ENCODE assay signal across 8 cellular contexts in genomic region chr20:32820698-32821378, GRCh38. TPM values are rescaled to one million over a fixed set of nuclear protein-coding genes. Genes with fewer than 3 reads are reported as not detected.
DNase-seq lines count a peak whose midpoint lies in the region; ATAC-seq lines count a peak whose summit lies in the region.

No MANE protein-coding gene starts in this region.

- peaks cover 40% of the 10 kb centered on the region for H3K4me1 Mint-ChIP-seq in activated CD4-positive, alpha-beta T cell treated with anti-CD3 and anti-CD28 coated beads for 36 hours
- H3K4me1 Mint-ChIP-seq in activated T-helper 1 cell treated with anti-CD3 and anti-CD28 coated beads, Interleukin-12 subunit alpha, Interleukin-12 subunit beta, Interleukin-2, Interleukin-4 antibody, amounts not matched to agents 30 ng/mL and 10 ng/mL and 1 ng/mL, durations not matched to agents 14 hours and 24 hours and 36 hours (ENCODE audit: low read depth) = peaks cover 39% of the 10 kb centered on the region
- peaks cover 48% of the 10 kb centered on the region for H3K4me1 Mint-ChIP-seq in stimulated activated naive CD8-positive, alpha-beta T cell treated with anti-CD3 and anti-CD28 coated beads, Interleukin-15, amount 100 ng/mL, for 72 hours

- CTCF ChIA-PET in activated CD4-positive, alpha-beta T cell treated with anti-CD3 and anti-CD28 coated beads for 36 hours (lab: Charles Lee) = interaction anchor here (0.5 to 3.5 kb wide), 9 partner anchors 10 to 371 kb away, joined by 3 to 13 read pairs (median 4); no protein-coding TSS in a partner anchor

- intact Hi-C loops in activated CD4-positive, alpha-beta T cell treated with anti-CD3 and anti-CD28 coated beads for 36 hours (cut with DNase I, micrococcal nuclease) = loop anchor here in 1 of 2 experiments (1.0 to 2.0 kb wide), 5 partner anchors 18 to 284 kb away; partner anchors contain the start of genes COMMD7 and DNMT3B
- intact Hi-C loops in activated T-helper 1 cell treated with anti-CD3 and anti-CD28 coated beads, Interleukin-12 subunit alpha, Interleukin-12 subunit beta, Interleukin-2, Interleukin-4 antibody, amounts not matched to agents 30 ng/mL and 10 ng/mL and 1 ng/mL, durations not matched to agents 14 hours and 24 hours and 36 hours (cut with micrococcal nuclease) = loop anchor here (5.0 kb wide), 2 partner anchors 79 to 464 kb away; partner anchors contain the start of genes ASXL1 and COMMD7
- intact Hi-C loops in posterior vena cava (cut with DNase I) = no loop called here

- peak overlapping the region; percentile 92 for H3K27ac Mint-ChIP-seq in activated CD4-positive, alpha-beta T cell treated with anti-CD3 and anti-CD28 coated beads for 36 hours
- peak overlapping the region; percentile 94 for H3K27ac Mint-ChIP-seq in activated T-helper 1 cell treated with anti-CD3 and anti-CD28 coated beads, Interleukin-12 subunit alpha, Interleukin-12 subunit beta, Interleukin-2, Interleukin-4 antibody, amounts not matched to agents 30 ng/mL and 10 ng/mL and 1 ng/mL, durations not matched to agents 14 hours and 24 hours and 36 hours
- H3K27ac Mint-ChIP-seq in stimulated activated naive CD8-positive, alpha-beta T cell treated with anti-CD3 and anti-CD28 coated beads, Interleukin-15, amount 100 ng/mL, for 72 hours = peak overlapping the region; percentile 96 to 99

- no peaks in the 10 kb centered on the region for H3K9me3 Mint-ChIP-seq in activated CD4-positive, alpha-beta T cell treated with anti-CD3 and anti-CD28 coated beads for 36 hours (ENCODE audit: low read depth)
- no peaks in the 10 kb centered on the region for H3K9me3 Mint-ChIP-seq in activated T-helper 1 cell treated with anti-CD3 and anti-CD28 coated beads, Interleukin-12 subunit alpha, Interleukin-12 subunit beta, Interleukin-2, Interleukin-4 antibody, amounts not matched to agents 30 ng/mL and 10 ng/mL and 1 ng/mL, durations not matched to agents 14 hours and 24 hours and 36 hours
- H3K9me3 Mint-ChIP-seq in stimulated activated naive CD8-positive, alpha-beta T cell treated with anti-CD3 and anti-CD28 coated beads, Interleukin-15, amount 100 ng/mL, for 72 hours = no peaks in the 10 kb centered on the region

- peaks cover 13% of the 10 kb centered on the region for H3K36me3 Mint-ChIP-seq in activated CD4-positive, alpha-beta T cell treated with anti-CD3 and anti-CD28 coated beads for 36 hours (ENCODE audit: low read depth)
- H3K36me3 Mint-ChIP-seq in activated T-helper 1 cell treated with anti-CD3 and anti-CD28 coated beads, Interleukin-12 subunit alpha, Interleukin-12 subunit beta, Interleukin-2, Interleukin-4 antibody, amounts not matched to agents 30 ng/mL and 10 ng/mL and 1 ng/mL, durations not matched to agents 14 hours and 24 hours and 36 hours (ENCODE audit: low read depth) = peaks cover 13% of the 10 kb centered on the region

- peak overlapping the region; percentile 96 for H3K4me3 ChIP-seq in iPS-11a (ENCODE audit: low read depth, low read length)

- DNase-seq in activated CD4-positive, alpha-beta T cell treated with anti-CD3 and anti-CD28 coated beads for 36 hours = peak; percentile 23
- no peak for DNase-seq in activated CD4-positive, alpha-beta T cell treated with anti-CD3 and anti-CD28 coated beads for 1 hour
- no peak for DNase-seq in activated T-helper 1 cell treated with anti-CD3 and anti-CD28 coated beads, Interleukin-12 subunit alpha, Interleukin-12 subunit beta, Interleukin-2, Interleukin-4 antibody, amounts not matched to agents 30 ng/mL and 10 ng/mL and 1 ng/mL, durations not matched to agents 14 hours and 24 hours and 36 hours (ENCODE audit: low spot score)
- DNase-seq in stimulated activated naive CD8-positive, alpha-beta T cell treated with anti-CD3 and anti-CD28 coated beads, Interleukin-15, amount 100 ng/mL, for 72 hours = no peak
- no peak for DNase-seq in posterior vena cava (ENCODE audit: low spot score)
- DNase-seq in NCI-H774 (lab: John Stamatoyannopoulos, UW) = no peak
- no peak for DNase-seq in activated CD4-positive, alpha-beta T cell treated with anti-CD3 and anti-CD28 coated beads, Interleukin-2, amount 50 U/mL, for 4 hours

- POLR2A ChIA-PET in activated CD4-positive, alpha-beta T cell treated with anti-CD3 and anti-CD28 coated beads for 36 hours (lab: Charles Lee) = interaction anchor here (0.6 to 1.1 kb wide), 6 partner anchors 9 to 85 kb away, joined by 3 read pairs; no protein-coding TSS in a partner anchor

- no peaks in the 10 kb centered on the region for H3K27me3 Mint-ChIP-seq in activated CD4-positive, alpha-beta T cell treated with anti-CD3 and anti-CD28 coated beads for 36 hours
- H3K27me3 Mint-ChIP-seq in activated T-helper 1 cell treated with anti-CD3 and anti-CD28 coated beads, Interleukin-12 subunit alpha, Interleukin-12 subunit beta, Interleukin-2, Interleukin-4 antibody, amounts not matched to agents 30 ng/mL and 10 ng/mL and 1 ng/mL, durations not matched to agents 14 hours and 24 hours and 36 hours (ENCODE audit: insufficient read depth) = no peaks in the 10 kb centered on the region
- H3K27me3 Mint-ChIP-seq in stimulated activated naive CD8-positive, alpha-beta T cell treated with anti-CD3 and anti-CD28 coated beads, Interleukin-15, amount 100 ng/mL, for 72 hours = no peaks in the 10 kb centered on the region

- peak overlapping the region; percentile 87 for H3K4me3 Mint-ChIP-seq in activated CD4-positive, alpha-beta T cell treated with anti-CD3 and anti-CD28 coated beads for 36 hours
- peak overlapping the region; percentile 96 for H3K4me3 Mint-ChIP-seq in activated T-helper 1 cell treated with anti-CD3 and anti-CD28 coated beads, Interleukin-12 subunit alpha, Interleukin-12 subunit beta, Interleukin-2, Interleukin-4 antibody, amounts not matched to agents 30 ng/mL and 10 ng/mL and 1 ng/mL, durations not matched to agents 14 hours and 24 hours and 36 hours
- peak overlapping the region; percentile 91 to 93 for H3K4me3 Mint-ChIP-seq in stimulated activated naive CD8-positive, alpha-beta T cell treated with anti-CD3 and anti-CD28 coated beads, Interleukin-15, amount 100 ng/mL, for 72 hours

- ATAC-seq in activated CD4-positive, alpha-beta T cell treated with anti-CD3 and anti-CD28 coated beads for 36 hours = no peak
- ATAC-seq in stimulated activated naive CD8-positive, alpha-beta T cell treated with anti-CD3 and anti-CD28 coated beads, Interleukin-15, amount 100 ng/mL, for 72 hours = no peak

RNA-seq across cellular contexts. Expression of gene MAPRE1, which starts 1.1 kb away (rescaled TPM):
- 100 to 1,000 TPM; 112 to 125 TPM for total RNA-seq in activated CD4-positive, alpha-beta T cell treated with anti-CD3 and anti-CD28 coated beads for 36 hours
- total RNA-seq in activated T-helper 1 cell treated with anti-CD3 and anti-CD28 coated beads, Interleukin-12 subunit alpha, Interleukin-12 subunit beta, Interleukin-2, Interleukin-4 antibody, amounts not matched to agents 30 ng/mL and 10 ng/mL and 1 ng/mL, durations not matched to agents 14 hours and 24 hours and 36 hours = 142 and 146 TPM in 2 replicates
- total RNA-seq in posterior vena cava = 100 to 1,000 TPM; 127 to 141 TPM

RNA-seq across cellular contexts. Expression of gene EFCAB8, which starts 37.9 kb away (rescaled TPM):
- under 1 TPM; 0.37 to 0.40 TPM for total RNA-seq in activated CD4-positive, alpha-beta T cell treated with anti-CD3 and anti-CD28 coated beads for 36 hours
- 0.05 and 0.39 TPM in 2 replicates for total RNA-seq in activated T-helper 1 cell treated with anti-CD3 and anti-CD28 coated beads, Interleukin-12 subunit alpha, Interleukin-12 subunit beta, Interleukin-2, Interleukin-4 antibody, amounts not matched to agents 30 ng/mL and 10 ng/mL and 1 ng/mL, durations not matched to agents 14 hours and 24 hours and 36 hours
- total RNA-seq in posterior vena cava = under 1 TPM; 0.28 to 0.81 TPM

RNA-seq across cellular contexts. Expression of gene DNMT3B, which starts 58.7 kb away (rescaled TPM):
- total RNA-seq in activated CD4-positive, alpha-beta T cell treated with anti-CD3 and anti-CD28 coated beads for 36 hours = 1 to 10 TPM; 1.4 to 1.6 TPM
- total RNA-seq in activated T-helper 1 cell treated with anti-CD3 and anti-CD28 coated beads, Interleukin-12 subunit alpha, Interleukin-12 subunit beta, Interleukin-2, Interleukin-4 antibody, amounts not matched to agents 30 ng/mL and 10 ng/mL and 1 ng/mL, durations not matched to agents 14 hours and 24 hours and 36 hours = 0.75 and 0.93 TPM in 2 replicates
- total RNA-seq in posterior vena cava = under 1 TPM; 0.38 to 0.56 TPM
